In genomic region chr3:172848910-172849309, GRCh38 we compare ENCODE assay signal across 20 cellular contexts.
DNase-seq lines count a peak whose midpoint lies in the region; TF ChIP-seq lines count a peak whose summit lies in the region.
"Had no signal": no experiment of that assay in that cellular context is flagged by ENCODE, and none has a peak within 500 bp of the region (broad histone marks: within the 10 kb centered on the region; RNA-seq: fewer than 3 reads in every experiment).

No MANE protein-coding gene starts in this region.

- H2BK12ac ChIP-seq in neuronal stem cell (ENCODE audit: low read length), result no peak overlapping the region

- H3K23ac ChIP-seq in neuronal stem cell (ENCODE audit: low read depth, low read length, poor library complexity), result no peak overlapping the region

- H2AK5ac ChIP-seq in neuronal stem cell (ENCODE audit: low read depth, low read length), result no peak overlapping the region

- H2BK15ac ChIP-seq in neuronal stem cell (ENCODE audit: low read length), result no peak overlapping the region

- TF ChIP-seq CTCF in fibroblast of the aortic adventitia (IDR thresholded peaks at IDR 0.05; ENCODE audit: insufficient read depth, low read length), result no peak

- H2BK5ac ChIP-seq in neuronal stem cell (ENCODE audit: low read length), result no peak overlapping the region

- WGBS in GM23248 (ENCODE audit: low coverage in 1 of 2, low lambda C conversion rate in 2 of 2, missing lambda C conversion rate in 2 of 2), 2 experiments, result 0% methylated on average over 1 of the region's 1 CpG
- WGBS in neuronal stem cell (ENCODE audit: extremely low coverage in 2 of 2, insufficient read length in 2 of 2, insufficient replicate concordance in 1 of 2), 2 donors, result no CpG with 5 or more reads among the region's 1 CpG

- in situ Hi-C loops in GM23248 (cut with MboI), result no loop called here

- no peak overlapping the region for H2BK120ac ChIP-seq in neuronal stem cell (ENCODE audit: low read depth, low read length)

- H3K27ac ChIP-seq in GM23248 (no peak overlapping the region), neuronal stem cell (replicated peaks; ENCODE audit: low read length) (no peak overlapping the region)
- H3K27ac ChIP-seq: ascending aorta, neutrophil, skin epidermis, uterus had no signal

- peaks cover 13% of the 10 kb centered on the region; the same call in 1 of the 2 replicates for H3F3A ChIP-seq in GM23248 (ENCODE audit: insufficient read depth)

- no peaks in the 10 kb centered on the region for H3K79me1 ChIP-seq in neuronal stem cell (ENCODE audit: low read depth, low read length)

- H4K20me1 ChIP-seq in GM23248 (ENCODE audit: insufficient read depth), result no peaks in the 10 kb centered on the region

- H3K4me2 ChIP-seq in GM23248 (ENCODE audit: unreplicated experiment) (peak overlapping the region; percentile 40), neuronal stem cell (ENCODE audit: insufficient read depth, low read length, poor library complexity, severe bottlenecking) (no peak overlapping the region)

- no peaks in the 10 kb centered on the region for H3K9me2 ChIP-seq in GM23248 (ENCODE audit: insufficient read depth)

- H3K18ac ChIP-seq in neuronal stem cell (ENCODE audit: low read length), result no peak overlapping the region

- no peak overlapping the region for H4K91ac ChIP-seq in neuronal stem cell (ENCODE audit: low read depth, low read length, poor library complexity)

- H4K8ac ChIP-seq in neuronal stem cell (ENCODE audit: low read depth, low read length), result no peak overlapping the region

- H3K4me1 ChIP-seq in GM23248 (ENCODE audit: insufficient read depth), result peaks cover 21% of the 10 kb centered on the region
- H3K4me1 ChIP-seq in neuronal stem cell (ENCODE audit: control insufficient read depth in 2 of 2, insufficient read depth in 1 of 2, low read depth in 1 of 2, low read length in 2 of 2), result peaks cover 9 to 21% of the 10 kb centered on the region in 2 donors
- H3K4me1 ChIP-seq: ascending aorta, uterus had no signal

- H3K36me3 ChIP-seq in GM23248 (ENCODE audit: low read depth), result no peaks in the 10 kb centered on the region
- no peaks in the 10 kb centered on the region for H3K36me3 ChIP-seq in neuronal stem cell (replicated peaks in 1 of 2; ENCODE audit: control insufficient read depth in 2 of 2, insufficient read depth in 2 of 2, low read length in 2 of 2)
- H3K36me3 ChIP-seq: ascending aorta, neutrophil, uterus had no signal

- DNase-seq in GM23248, result peak; percentile 83
- DNase-seq in T1000 (lab: John Stamatoyannopoulos, UW), result peak; percentile 30
- DNase-seq in fibroblast of the aortic adventitia (ENCODE audit: low read depth), result peak; percentile 93
- DNase-seq in stromal cell of bone marrow (ENCODE audit: low read depth), result peak; percentile 1
- DNase-seq in NOMO-1 (lab: John Stamatoyannopoulos, UW; ENCODE audit: unreplicated experiment in 2 of 2), result no peak
- no peak for DNase-seq in neuronal stem cell (ENCODE audit: low spot score)
- DNase-seq in AML-193 (lab: John Stamatoyannopoulos, UW), result no peak
- DNase-seq: activated effector memory CD4-positive, alpha-beta T cell treated with Interleukin-2 at 50 U/mL for 16 hours; CD4-positive, alpha-beta memory T cell; midbrain; NCI-H1417 treated with DMSO at 0.1 percent for 48 hours; NCI-H446 treated with DMSO at 0.1 percent for 48 hours; OCI-M1; stimulated activated naive CD4-positive, alpha-beta T cell treated with Interleukin-2 at 50 U/mL for 16 hours; SW 1271; uterus had no signal

- no peak overlapping the region for H3K4me3 ChIP-seq in GM23248
- H3K4me3 ChIP-seq in fibroblast of the aortic adventitia (ENCODE audit: low read depth, low read length), result no peak overlapping the region
- no peak overlapping the region for H3K4me3 ChIP-seq in neuronal stem cell (ENCODE audit: low read length in 2 of 2)
- H3K4me3 ChIP-seq: ascending aorta, K562, skin epidermis, uterus had no signal

- H3K79me2 ChIP-seq in GM23248 (ENCODE audit: insufficient read depth), result no peaks in the 10 kb centered on the region

- H3K4ac ChIP-seq in neuronal stem cell (ENCODE audit: low read length), result no peak overlapping the region

- no peak overlapping the region for H3K9ac ChIP-seq in GM23248
- no peak overlapping the region for H3K9ac ChIP-seq in neuronal stem cell (ENCODE audit: low read depth, low read length, poor library complexity)

- no peak overlapping the region for H2AFZ ChIP-seq in GM23248
- no peak overlapping the region for H2AFZ ChIP-seq in neuronal stem cell (ENCODE audit: low read length)

- H3K27me3 ChIP-seq in GM23248 (replicated peaks; ENCODE audit: insufficient read depth), result peaks cover 84% of the 10 kb centered on the region
- H3K27me3 ChIP-seq in neuronal stem cell (ENCODE audit: control insufficient read depth in 3 of 3, insufficient read depth in 3 of 3, low read depth in 1 of 3, low read length in 3 of 3), result no peaks in the 10 kb centered on the region
- H3K27me3 ChIP-seq: ascending aorta, neutrophil, uterus had no signal

- H3K14ac ChIP-seq in neuronal stem cell (ENCODE audit: low read length), result no peak overlapping the region

- H3K9me3 ChIP-seq in GM23248 (ENCODE audit: low read depth) (no peaks in the 10 kb centered on the region), neuronal stem cell (replicated peaks in 1 of 2; ENCODE audit: control insufficient read depth in 2 of 2, insufficient read depth in 1 of 2, low read depth in 1 of 2, low read length in 2 of 2) (peaks cover 3 to 11% of the 10 kb centered on the region in 2 donors)
- H3K9me3 ChIP-seq: ascending aorta, neutrophil, uterus had no signal

Comparison
In these comparisons a context has a peak if more than half of its experiments do, and no peak if none do; other contexts are left out.
1. DNase-seq: peak in GM23248 (single experiment), T1000 (single experiment), fibroblast of the aortic adventitia (single experiment) and stromal cell of bone marrow (single experiment); none in NOMO-1 (0 of 2), neuronal stem cell (single experiment) and AML-193 (0 of 2).